ENCODE assay signal across 26 cellular contexts in genomic region chr7:155303897-155304296, GRCh38. TPM values are rescaled to one million over a fixed set of nuclear protein-coding genes. Genes with fewer than 3 reads are reported as not detected.
DNase-seq lines count a peak whose midpoint lies in the region; ATAC-seq, FAIRE-seq and TF ChIP-seq lines count a peak whose summit lies in the region.
"Had no signal": no experiment of that assay in that cellular context is flagged by ENCODE, and none has a peak within 500 bp of the region (broad histone marks: within the 10 kb centered on the region; RNA-seq: fewer than 3 reads in every experiment).

No MANE protein-coding gene starts in this region.

- TF ChIP-seq EP300 in HepG2 (IDR thresholded peaks at IDR 0.05; ENCODE audit: low read depth in 2 of 2, low read length in 2 of 2) (no peak), HepG2 (CRISPR knock-in tag; IDR thresholded peaks at IDR 0.05; ENCODE audit: borderline replicate concordance) (no peak)

- no peak overlapping the region for H3K4me3 Mint-ChIP-seq in T-helper 17 cell
- no peak overlapping the region for H3K4me3 Mint-ChIP-seq in chondrocyte (ENCODE audit: unreplicated experiment)
- H3K4me3 Mint-ChIP-seq: CD4-positive, alpha-beta T cell had no signal

- in situ Hi-C loops in HepG2 (cut with HindIII; ENCODE audit: extremely low pct_ligation_motif_present, low pct_unique_long_range_greater_than_20kb) = no loop called here

- peaks cover 0 to 58% (median 12%) of the 10 kb centered on the region in 4 donors for H3K4me1 ChIP-seq in right lobe of liver
- no peaks in the 10 kb centered on the region for H3K4me1 ChIP-seq in HepG2 (ENCODE audit: insufficient read depth, low read length)
- H3K4me1 ChIP-seq in vagina = peaks cover 25% of the 10 kb centered on the region

- H3K27ac ChIP-seq in right lobe of liver (peak overlapping the region in 2 of 3 donors; percentile 48 to 56), HepG2 (ENCODE audit: extremely low read length, insufficient read depth, low read length) (no peak overlapping the region), vagina (no peak overlapping the region)
- H3K27ac ChIP-seq: A549; BLaER1 treated with 17β-estradiol and CSF1 and Interleukin-3, amounts not matched to agents 10 nM and 100 nM; SJCRH30 had no signal

- POLR2A ChIA-PET in HepG2 (lab: Yijun Ruan, JAX) = no interaction called here

- H3K9ac ChIP-seq in HepG2 (ENCODE audit: insufficient read depth, low read depth, low read length) = no peak overlapping the region
- H3K9ac ChIP-seq: BLaER1 treated with 17β-estradiol and CSF1 and Interleukin-3, amounts not matched to agents 10 nM and 100 nM had no signal

- WGBS in right lobe of liver (ENCODE audit: insufficient coverage, low coverage, low lambda C conversion rate, missing lambda C conversion rate) = 52% methylated on average over 10 of the region's 10 CpGs
- WGBS in HepG2 (ENCODE audit: low lambda C conversion rate) = 53% methylated on average over 10 of the region's 10 CpGs

- H3K27ac Mint-ChIP-seq in T-helper 17 cell = peak overlapping the region; percentile 27
- H3K27ac Mint-ChIP-seq in chondrocyte (ENCODE audit: unreplicated experiment) = peak overlapping the region; percentile 12
- H3K27ac Mint-ChIP-seq: CD4-positive, alpha-beta T cell had no signal

- no peaks in the 10 kb centered on the region for H3K79me2 ChIP-seq in HepG2 (ENCODE audit: insufficient read depth, low read length)

- no peak overlapping the region for H3K4me2 ChIP-seq in HepG2 (ENCODE audit: low read depth, low read length)
- H3K4me2 ChIP-seq: A549; BLaER1 treated with 17β-estradiol and CSF1 and Interleukin-3, amounts not matched to agents 10 nM and 100 nM had no signal

- no peaks in the 10 kb centered on the region for H3K9me3 ChIP-seq in right lobe of liver
- no peaks in the 10 kb centered on the region for H3K9me3 ChIP-seq in HepG2 (ENCODE audit: low read length)
- H3K9me3 ChIP-seq in T-helper 17 cell (ENCODE audit: control insufficient read depth, low read length, poor library complexity, severe bottlenecking) = no peaks in the 10 kb centered on the region
- H3K9me3 ChIP-seq in vagina = no peaks in the 10 kb centered on the region
- H3K9me3 ChIP-seq: A549; BLaER1 treated with 17β-estradiol and CSF1 and Interleukin-3, amounts not matched to agents 10 nM and 100 nM; SJCRH30 had no signal

- no peaks in the 10 kb centered on the region for H3K27me3 Mint-ChIP-seq in T-helper 17 cell
- H3K27me3 Mint-ChIP-seq in chondrocyte (ENCODE audit: low read depth) = no peaks in the 10 kb centered on the region
- H3K27me3 Mint-ChIP-seq: CD4-positive, alpha-beta T cell had no signal

- H3K4me1 Mint-ChIP-seq in T-helper 17 cell = peaks cover 16% of the 10 kb centered on the region
- peaks cover 27% of the 10 kb centered on the region for H3K4me1 Mint-ChIP-seq in chondrocyte (ENCODE audit: low read depth)

- no peak for TF ChIP-seq RAD21 in HepG2 (CRISPR knock-in tag; IDR thresholded peaks at IDR 0.05)

- no peaks in the 10 kb centered on the region for H3K9me3 Mint-ChIP-seq in chondrocyte (ENCODE audit: low read depth)
- H3K9me3 Mint-ChIP-seq: CD4-positive, alpha-beta T cell had no signal

- H3K4me3 ChIP-seq in right lobe of liver (no peak overlapping the region), HepG2 (replicated peaks in 1 of 3; ENCODE audit: insufficient read depth in 1 of 3, low read depth in 2 of 3, low read length in 3 of 3) (no peak overlapping the region), vagina (no peak overlapping the region)
- H3K4me3 ChIP-seq: A549; BLaER1 treated with 17β-estradiol and CSF1 and Interleukin-3, amounts not matched to agents 10 nM and 100 nM; SJCRH30 had no signal

- H3K36me3 ChIP-seq in right lobe of liver = peaks cover 3 to 95% (median 44%) of the 10 kb centered on the region in 4 donors
- no peaks in the 10 kb centered on the region for H3K36me3 ChIP-seq in HepG2 (replicated peaks in 1 of 2; ENCODE audit: control insufficient read depth in 1 of 2, insufficient read depth in 2 of 2, low read length in 2 of 2)
- peaks cover 0 to 40% of the 10 kb centered on the region in 2 donors for H3K36me3 ChIP-seq in vagina

- no peak for FAIRE-seq in HepG2 (lab: Jason Lieb, UNC)
- FAIRE-seq: A549, D721Med, G401.6, H1, RCC 7860 had no signal

- H4K20me1 ChIP-seq in HepG2 (ENCODE audit: insufficient read depth, low read length) = no peaks in the 10 kb centered on the region

- intact Hi-C loops in right lobe of liver (cut with DNase I) = no loop called here
- intact Hi-C loops in HepG2 (cut with micrococcal nuclease; ENCODE audit: unreplicated experiment) = no loop called here
- intact Hi-C loops in vagina (cut with DNase I) = no loop called here

- H3K36me3 Mint-ChIP-seq in T-helper 17 cell (ENCODE audit: low read depth) (peaks cover 3% of the 10 kb centered on the region), chondrocyte (ENCODE audit: low read depth) (peaks cover 19% of the 10 kb centered on the region)

- H2AFZ ChIP-seq in HepG2 (ENCODE audit: low read length) = no peak overlapping the region

- no peak for TF ChIP-seq POLR2A in right lobe of liver (IDR thresholded peaks at IDR 0.05)
- TF ChIP-seq POLR2A in HepG2 (IDR thresholded peaks at IDR 0.05; ENCODE audit: insufficient read depth in 1 of 2, low read depth in 2 of 2, low read length in 2 of 2) = no peak
- TF ChIP-seq POLR2A in vagina (IDR thresholded peaks at IDR 0.05) = no peak

- CTCF ChIA-PET in HepG2 (lab: Yijun Ruan, JAX; ENCODE audit: low intra/inter-chr PET ratio, low total read pairs) = no interaction called here

- peak in 1 of 4 donors; percentile 0 for ATAC-seq in right lobe of liver
- ATAC-seq in HepG2 = no peak
- no peak for ATAC-seq in T-helper 17 cell
- ATAC-seq: A549, Right ventricle myocardium inferior, SK-N-SH treated with all-trans-retinoic acid at 6 μM for 48 hours had no signal

- TF ChIP-seq CTCF in right lobe of liver (IDR thresholded peaks at IDR 0.05) (no peak), HepG2 (CRISPR knock-in tag; IDR thresholded peaks at IDR 0.05) (no peak), chondrocyte (IDR thresholded peaks at IDR 0.05) (no peak), vagina (IDR thresholded peaks at IDR 0.05) (no peak)

- DNase-seq in right lobe of liver = peak in 1 of 3 donors; percentile 53
- no peak for DNase-seq in HepG2 (ENCODE audit: low spot score)
- DNase-seq in T-helper 17 cell = no peak
- no peak for DNase-seq in chondrocyte (ENCODE audit: low spot score)
- DNase-seq in stimulated activated CD4-positive, alpha-beta T cell treated with anti-CD3 and anti-CD28 coated beads, Interleukin-15, amount 100 ng/mL, for 24 hours = no peak
- DNase-seq in NCI-H510A (lab: John Stamatoyannopoulos, UW) = no peak
- no peak for DNase-seq in vagina (ENCODE audit: extremely low spot score in 2 of 2)
- DNase-seq: AML-193; CD4-positive, alpha-beta T cell; HCEC 1CT; Karpas-422; MV-4-11; NCI-H1105; NCI-H1436 treated with DMSO at 0.1 percent for 48 hours; NCI-H187 treated with DMSO at 0.1 percent for 48 hours; NCI-H524 treated with DMSO at 0.1 percent for 48 hours; NCI-H774; SJCRH30 had no signal

- H3K27me3 ChIP-seq in right lobe of liver (no peaks in the 10 kb centered on the region), HepG2 (ENCODE audit: control insufficient read depth in 1 of 2, insufficient read depth in 2 of 2, low read length in 2 of 2) (peaks cover 0 to 17% of the 10 kb centered on the region in 2 experiments; a peak in 3 of 5 replicates), vagina (no peaks in the 10 kb centered on the region)
- H3K27me3 ChIP-seq: BLaER1 treated with 17β-estradiol and CSF1 and Interleukin-3, amounts not matched to agents 10 nM and 100 nM; SJCRH30 had no signal

- BruUV-seq in HepG2 (replicated peaks; lab: Mats Ljungman, UMichigan) = no TSS peak

TF ChIP-seq in HepG2, 621 proteins besides CTCF, POLR2A, EP300 and RAD21 (continues in another document):
- TF ChIP-seq ZNF317 (CRISPR knock-in tag; IDR thresholded peaks at IDR 0.05) = no peak
- TF ChIP-seq LCORL (IDR thresholded peaks at IDR 0.05) = no peak
- TF ChIP-seq LCORL (CRISPR knock-in tag; IDR thresholded peaks at IDR 0.05) = no peak

RNA-seq across cellular contexts. Expression of gene INSIG1, which starts 6.2 kb away (rescaled TPM):
- total RNA-seq in right lobe of liver (100 to 1,000 TPM; 130 to 625 (median 205) TPM), HepG2 (2016; rRNA removed; fragmentation: Illumina TruSeq; extraction: Trizol) (0.11 and 0.20 TPM in 2 replicates), T-helper 17 cell (10 to 100 TPM; 53.3 to 55.1 TPM), chondrocyte (21.3 to 33.7 TPM (median 31.8 TPM) in 3 replicates), vagina (63.6 TPM)
- total RNA-seq in HepG2 (2016; cell fraction: cytosol; rRNA removed; fragmentation: Illumina TruSeq; extraction: Trizol; ENCODE audit: low read depth) = 0.26 TPM in 1 of 2 replicates, not detected in the other
- total RNA-seq in HepG2 (2016; cell fraction: insoluble cytoplasmic fraction; rRNA removed; fragmentation: Illumina TruSeq; extraction: Trizol) = 0.09 and 0.13 TPM in 2 replicates
- total RNA-seq in HepG2 (2016; cell fraction: membrane; rRNA removed; fragmentation: Illumina TruSeq; extraction: Trizol) = 0.09 and 0.48 TPM in 2 replicates
- total RNA-seq in HepG2 (2016; cell fraction: nucleus; rRNA removed; fragmentation: Illumina TruSeq; extraction: Trizol) = not detected in 2 replicates
- 0.07 and 0.16 TPM in 2 replicates for polyA plus RNA-seq in HepG2 (2011; rRNA removed)
- 0.10 and 0.17 TPM in 2 replicates for polyA plus RNA-seq in HepG2 (2011; cell fraction: cytosol; rRNA removed)
- polyA plus RNA-seq in HepG2 (2011; cell fraction: nucleus; rRNA removed) = 0.10 and 0.23 TPM in 2 replicates
- 0.08 and 0.17 TPM in 2 replicates for polyA plus RNA-seq in HepG2 (2012)
- 0.03 TPM in 1 of 2 replicates, not detected in the other for polyA plus RNA-seq in HepG2 (2016; cell fraction: cytosol; fragmentation: Illumina TruSeq; extraction: Trizol; ENCODE audit: low read depth)
- 0.10 TPM in 1 of 2 replicates, not detected in the other for polyA plus RNA-seq in HepG2 (2016; cell fraction: insoluble cytoplasmic fraction; fragmentation: Illumina TruSeq; extraction: Trizol; ENCODE audit: low read depth)
- 0.13 TPM in 1 of 2 replicates, not detected in the other for polyA plus RNA-seq in HepG2 (2016; cell fraction: membrane; fragmentation: Illumina TruSeq; extraction: Trizol; ENCODE audit: low read depth)
- polyA plus RNA-seq in HepG2 (2016; cell fraction: nucleus; fragmentation: Illumina TruSeq; extraction: Trizol; ENCODE audit: insufficient read depth, low read depth) = 0.25 TPM in 1 of 2 replicates, not detected in the other
- polyA minus RNA-seq in HepG2 (2011; rRNA and poly(A)+ RNA removed; ENCODE audit: low replicate concordance) = 0.60 and 64.4 TPM in 2 replicates
- 0.30 and 0.35 TPM in 2 replicates for polyA minus RNA-seq in HepG2 (2011; cell fraction: cytosol; rRNA and poly(A)+ RNA removed)
- polyA minus RNA-seq in HepG2 (2011; cell fraction: nucleus; rRNA and poly(A)+ RNA removed) = 0.25 and 0.52 TPM in 2 replicates

Comparison
In these comparisons a context has a peak if more than half of its experiments do, and no peak if none do; other contexts are left out.
1. H3K27ac ChIP-seq: peak in right lobe of liver (2 of 3); none in HepG2 (single experiment) and vagina (single experiment).
2. RNA of gene INSIG1, which starts 6.2 kb away (total RNA-seq): 130 to 625 TPM in right lobe of liver, 63.6 TPM in vagina (single experiment), 53.3 to 55.1 TPM in T-helper 17 cell and 21.3 to 33.7 TPM in chondrocyte; 0.09 to 0.48 TPM in HepG2; every median in the first group is over 10 times any median in the second.